In genomic region chr18:64137914-64138313, GRCh38 we compare ENCODE assay signal across 24 cellular contexts. TPM values are rescaled to one million over a fixed set of nuclear protein-coding genes. Genes with fewer than 3 reads are reported as not detected.
DNase-seq lines count a peak whose midpoint lies in the region; ATAC-seq and TF ChIP-seq lines count a peak whose summit lies in the region.
"Had no signal": no experiment of that assay in that cellular context is flagged by ENCODE, and none has a peak within 500 bp of the region (broad histone marks: within the 10 kb centered on the region; RNA-seq: fewer than 3 reads in every experiment).

No MANE protein-coding gene starts in this region.

- peaks cover 16% of the 10 kb centered on the region for H3K27me3 Mint-ChIP-seq in stimulated activated memory B cell treated with anti-CD40 and anti-IgM and Interleukin-4, amounts not matched to agents 10 μg/mL and 1 μg/mL and 100 μg/mL, for 72 hours
- no peaks in the 10 kb centered on the region for H3K27me3 Mint-ChIP-seq in activated T-helper 2 cell treated with anti-CD3 and anti-CD28 coated beads, Interferon-gamma antibody, Interleukin-2, Interleukin-4, amounts not matched to agents 10 μg/mL and 5 μg/mL and 100 μg/mL, durations not matched to agents 14 hours and 24 hours and 36 hours (ENCODE audit: low read depth)
- H3K27me3 Mint-ChIP-seq: CD4-positive, CD25-positive, alpha-beta regulatory T cell had no signal

- H3K9me3 Mint-ChIP-seq in stimulated activated memory B cell treated with anti-CD40 and anti-IgM and Interleukin-4, amounts not matched to agents 10 μg/mL and 1 μg/mL and 100 μg/mL, for 72 hours = no peaks in the 10 kb centered on the region
- no peaks in the 10 kb centered on the region for H3K9me3 Mint-ChIP-seq in activated T-helper 2 cell treated with anti-CD3 and anti-CD28 coated beads, Interferon-gamma antibody, Interleukin-2, Interleukin-4, amounts not matched to agents 10 μg/mL and 5 μg/mL and 100 μg/mL, durations not matched to agents 14 hours and 24 hours and 36 hours
- H3K9me3 Mint-ChIP-seq: CD4-positive, alpha-beta memory T cell had no signal

- H3K27me3 ChIP-seq in neural cell (ENCODE audit: insufficient read depth, low read depth, low read length) (no peaks in the 10 kb centered on the region), smooth muscle cell (ENCODE audit: low read depth) (no peaks in the 10 kb centered on the region)
- H3K27me3 ChIP-seq: BE2C, BLaER1 had no signal

- no peak for TF ChIP-seq CTCF in choroid plexus epithelial cell (conservative IDR thresholded peaks at IDR 0.05; ENCODE audit: low read depth, low read length)
- no peak for TF ChIP-seq CTCF in neural cell (IDR thresholded peaks at IDR 0.05; ENCODE audit: poor library complexity, severe bottlenecking)
- TF ChIP-seq CTCF in smooth muscle cell (IDR thresholded peaks at IDR 0.05; ENCODE audit: borderline replicate concordance, insufficient read depth, poor library complexity, severe bottlenecking) = no peak

- H3K9ac ChIP-seq in neural cell (ENCODE audit: low read length) = no peak overlapping the region
- H3K9ac ChIP-seq in smooth muscle cell (ENCODE audit: low read depth) = no peak overlapping the region
- H3K9ac ChIP-seq: BLaER1 had no signal

- no peak for TF ChIP-seq EP300 in neural cell (conservative IDR thresholded peaks at IDR 0.05; ENCODE audit: poor library complexity, severe bottlenecking)

- no peak overlapping the region for H3K4me3 Mint-ChIP-seq in stimulated activated memory B cell treated with anti-CD40 and anti-IgM and Interleukin-4, amounts not matched to agents 10 μg/mL and 1 μg/mL and 100 μg/mL, for 72 hours
- H3K4me3 Mint-ChIP-seq in activated T-helper 2 cell treated with anti-CD3 and anti-CD28 coated beads, Interferon-gamma antibody, Interleukin-2, Interleukin-4, amounts not matched to agents 10 μg/mL and 5 μg/mL and 100 μg/mL, durations not matched to agents 14 hours and 24 hours and 36 hours (ENCODE audit: low read depth) = no peak overlapping the region
- H3K4me3 Mint-ChIP-seq: CD14-positive monocyte; CD4-positive, alpha-beta memory T cell; CD4-positive, CD25-positive, alpha-beta regulatory T cell; CD8-positive, alpha-beta memory T cell had no signal

- 88% methylated on average over 1 of the region's 1 CpG for WGBS in smooth muscle cell (ENCODE audit: low lambda C conversion rate)

- peaks cover 12% of the 10 kb centered on the region for H3K4me1 ChIP-seq in smooth muscle cell (ENCODE audit: low read depth)
- H3K4me1 ChIP-seq: BE2C, BLaER1 had no signal

- H3K4me2 ChIP-seq in neural cell (ENCODE audit: low read length) (peak overlapping the region; percentile 4), smooth muscle cell (no peak overlapping the region)
- H3K4me2 ChIP-seq: BLaER1 had no signal

- H3K9me3 ChIP-seq in neural cell (ENCODE audit: low read length) = no peaks in the 10 kb centered on the region
- no peaks in the 10 kb centered on the region for H3K9me3 ChIP-seq in smooth muscle cell (replicated peaks; ENCODE audit: low read depth)
- H3K9me3 ChIP-seq: BE2C, BLaER1 had no signal

- H3K36me3 Mint-ChIP-seq in stimulated activated memory B cell treated with anti-CD40 and anti-IgM and Interleukin-4, amounts not matched to agents 10 μg/mL and 1 μg/mL and 100 μg/mL, for 72 hours = no peaks in the 10 kb centered on the region
- H3K36me3 Mint-ChIP-seq in activated T-helper 2 cell treated with anti-CD3 and anti-CD28 coated beads, Interferon-gamma antibody, Interleukin-2, Interleukin-4, amounts not matched to agents 10 μg/mL and 5 μg/mL and 100 μg/mL, durations not matched to agents 14 hours and 24 hours and 36 hours (ENCODE audit: low read depth) = no peaks in the 10 kb centered on the region
- H3K36me3 Mint-ChIP-seq: CD14-positive monocyte; CD4-positive, alpha-beta memory T cell; CD4-positive, CD25-positive, alpha-beta regulatory T cell; CD8-positive, alpha-beta memory T cell had no signal

- H3K4me3 ChIP-seq in choroid plexus epithelial cell (ENCODE audit: low read depth, low read length) (no peak overlapping the region), neural cell (ENCODE audit: low read length) (no peak overlapping the region), smooth muscle cell (no peak overlapping the region)
- H3K4me3 ChIP-seq: BLaER1 had no signal

- no peaks in the 10 kb centered on the region for H3K36me3 ChIP-seq in neural cell (ENCODE audit: insufficient read depth, low read length)
- H3K36me3 ChIP-seq in smooth muscle cell (ENCODE audit: low read depth) = no peaks in the 10 kb centered on the region
- H3K36me3 ChIP-seq: BE2C, BLaER1 had no signal

- H3K9me2 ChIP-seq in neural cell (ENCODE audit: insufficient read depth, low read length) = no peaks in the 10 kb centered on the region

- no peak for ATAC-seq in stimulated activated memory B cell treated with anti-CD40 and anti-IgM and Interleukin-4, amounts not matched to agents 10 μg/mL and 1 μg/mL and 100 μg/mL, for 72 hours

- H2AFZ ChIP-seq in neural cell (ENCODE audit: low read depth, low read length) (no peak overlapping the region), smooth muscle cell (ENCODE audit: low read depth) (peak overlapping the region; percentile 42)

- DNase-seq in choroid plexus epithelial cell (ENCODE audit: low read depth) (peak; percentile 11), left kidney (ENCODE audit: low read depth, low spot score) (peak; percentile 4), smooth muscle cell (lab: John Stamatoyannopoulos, UW; ENCODE audit: unreplicated experiment) (no peak), DMS79 treated with DMSO at 0.1 percent for 48 hours (lab: John Stamatoyannopoulos, UW) (no peak)
- DNase-seq in activated T-helper 2 cell treated with anti-CD3 and anti-CD28 coated beads, Interferon-gamma antibody, Interleukin-2, Interleukin-4, amounts not matched to agents 10 μg/mL and 5 μg/mL and 100 μg/mL, durations not matched to agents 14 hours and 24 hours and 36 hours (ENCODE audit: low spot score) = no peak
- DNase-seq: 8988T; ACHN; BE2C; C1 segment of cervical spinal cord; CD4-positive, alpha-beta memory T cell; CD4-positive, CD25-positive, alpha-beta regulatory T cell; CD8-positive, alpha-beta memory T cell; COR-L47; DMS 273 treated with DMSO at 0.1 percent for 48 hours; DMS153; DMS53; DMS79; GF-D8 had no signal

- H3F3A ChIP-seq in neural cell (ENCODE audit: insufficient read depth, low read length, poor library complexity, severe bottlenecking) (no peaks in the 10 kb centered on the region), smooth muscle cell (ENCODE audit: low read depth) (no peaks in the 10 kb centered on the region)

- no peak for TF ChIP-seq RAD21 in neural cell (conservative IDR thresholded peaks at IDR 0.05)

- H3K4me1 Mint-ChIP-seq in stimulated activated memory B cell treated with anti-CD40 and anti-IgM and Interleukin-4, amounts not matched to agents 10 μg/mL and 1 μg/mL and 100 μg/mL, for 72 hours = no peaks in the 10 kb centered on the region
- no peaks in the 10 kb centered on the region for H3K4me1 Mint-ChIP-seq in activated T-helper 2 cell treated with anti-CD3 and anti-CD28 coated beads, Interferon-gamma antibody, Interleukin-2, Interleukin-4, amounts not matched to agents 10 μg/mL and 5 μg/mL and 100 μg/mL, durations not matched to agents 14 hours and 24 hours and 36 hours (ENCODE audit: low read depth)
- H3K4me1 Mint-ChIP-seq: CD14-positive monocyte; CD4-positive, alpha-beta memory T cell; CD4-positive, CD25-positive, alpha-beta regulatory T cell; CD8-positive, alpha-beta memory T cell had no signal

- H3K79me2 ChIP-seq in neural cell (replicated peaks; ENCODE audit: insufficient read depth, low read length) (no peaks in the 10 kb centered on the region), smooth muscle cell (ENCODE audit: low read depth) (no peaks in the 10 kb centered on the region)

- H4K20me1 ChIP-seq in neural cell (ENCODE audit: insufficient read depth) (no peaks in the 10 kb centered on the region), smooth muscle cell (ENCODE audit: low read depth) (no peaks in the 10 kb centered on the region)
- H4K20me1 ChIP-seq: BLaER1 had no signal

- H3K27ac ChIP-seq in neural cell (ENCODE audit: low read length) = no peak overlapping the region
- no peak overlapping the region for H3K27ac ChIP-seq in smooth muscle cell (ENCODE audit: low read depth)
- H3K27ac ChIP-seq: BLaER1 had no signal

- intact Hi-C loops in activated T-helper 2 cell treated with anti-CD3 and anti-CD28 coated beads, Interferon-gamma antibody, Interleukin-2, Interleukin-4, amounts not matched to agents 10 μg/mL and 5 μg/mL and 100 μg/mL, durations not matched to agents 14 hours and 24 hours and 36 hours (cut with micrococcal nuclease) = no loop called here

- no peak overlapping the region for H3K27ac Mint-ChIP-seq in stimulated activated memory B cell treated with anti-CD40 and anti-IgM and Interleukin-4, amounts not matched to agents 10 μg/mL and 1 μg/mL and 100 μg/mL, for 72 hours
- no peak overlapping the region for H3K27ac Mint-ChIP-seq in activated T-helper 2 cell treated with anti-CD3 and anti-CD28 coated beads, Interferon-gamma antibody, Interleukin-2, Interleukin-4, amounts not matched to agents 10 μg/mL and 5 μg/mL and 100 μg/mL, durations not matched to agents 14 hours and 24 hours and 36 hours
- H3K27ac Mint-ChIP-seq: CD14-positive monocyte; CD4-positive, alpha-beta memory T cell; CD4-positive, CD25-positive, alpha-beta regulatory T cell; CD8-positive, alpha-beta memory T cell had no signal

RNA-seq across cellular contexts. Expression of gene LINC00305, which starts 11.0 kb away (rescaled TPM):
- polyA plus RNA-seq in neural cell (not detected in 2 replicates), smooth muscle cell (0.48 and 0.97 TPM in 2 replicates)
- polyA minus RNA-seq in neural cell = not detected in 2 replicates
- total RNA-seq in smooth muscle cell = not detected in 2 replicates
- not detected in 2 replicates for total RNA-seq in activated T-helper 2 cell treated with anti-CD3 and anti-CD28 coated beads, Interferon-gamma antibody, Interleukin-2, Interleukin-4, amounts not matched to agents 10 μg/mL and 5 μg/mL and 100 μg/mL, durations not matched to agents 14 hours and 24 hours and 36 hours
- total RNA-seq: A673; CD4-positive, alpha-beta memory T cell; CD4-positive, CD25-positive, alpha-beta regulatory T cell; CD8-positive, alpha-beta memory T cell had no signal
- polyA plus RNA-seq: AG04450; CD14-positive monocyte; CD4-positive, alpha-beta memory T cell; CD4-positive, CD25-positive, alpha-beta regulatory T cell; CD8-positive, alpha-beta memory T cell had no signal

Comparison
In these comparisons a context has a peak if more than half of its experiments do, and no peak if none do; other contexts are left out.
1. DNase-seq: peak in choroid plexus epithelial cell (single experiment) and left kidney (single experiment); none in smooth muscle cell (single experiment), DMS79 treated with DMSO at 0.1 percent for 48 hours (single experiment) and activated T-helper 2 cell treated with anti-CD3 and anti-CD28 coated beads, Interferon-gamma antibody, Interleukin-2, Interleukin-4, amounts not matched to agents 10 μg/mL and 5 μg/mL and 100 μg/mL, durations not matched to agents 14 hours and 24 hours and 36 hours (single experiment).